Comparison of ENCODE assay signal across 18 cellular contexts in the genomic region with DNA sequence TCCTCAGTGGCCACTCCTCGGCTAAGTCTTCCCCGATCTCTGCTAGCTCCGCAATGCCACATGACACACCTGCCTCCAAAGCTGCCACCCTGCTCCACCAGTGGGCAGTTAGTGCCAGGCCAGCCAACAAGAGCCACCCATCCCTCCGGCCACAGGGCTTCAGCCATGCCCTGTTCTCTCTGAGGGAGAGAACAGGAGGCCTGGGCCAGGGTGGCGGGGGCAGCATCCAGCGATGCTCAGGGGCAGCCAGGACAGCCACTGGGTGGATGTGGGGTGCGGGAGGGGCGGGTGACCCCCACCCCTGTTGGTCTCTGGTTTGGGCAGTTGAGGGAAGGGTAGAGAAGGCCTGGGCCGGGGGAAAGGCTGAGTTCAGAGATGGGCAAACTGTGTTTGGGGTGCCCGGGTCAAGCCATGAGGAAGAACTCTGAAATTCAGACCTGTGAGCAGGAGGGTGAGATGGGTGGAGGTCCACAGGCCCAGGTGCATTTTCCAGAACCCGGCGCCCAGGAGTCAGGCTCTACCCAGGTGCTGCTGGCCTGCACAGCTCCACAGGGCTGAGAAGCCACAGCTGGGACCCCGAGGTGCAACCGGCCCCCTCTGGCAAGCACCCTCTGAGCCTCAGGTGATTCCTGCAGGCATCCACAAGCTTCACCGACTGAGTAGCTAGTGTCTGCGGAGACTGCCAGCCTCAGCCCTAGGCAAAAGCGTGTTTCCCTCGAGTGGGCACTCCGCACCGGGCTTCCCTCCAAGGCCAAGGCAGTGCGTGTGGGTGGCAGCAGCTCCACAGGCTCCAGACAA.
"Had no signal": no experiment of that assay in that cellular context is flagged by ENCODE, and none has a peak within 500 bp of the region (broad histone marks: within the 10 kb centered on the region; RNA-seq: fewer than 3 reads in every experiment).

No MANE protein-coding gene starts in this region.

- H3K36me3 Mint-ChIP-seq: natural killer cell had no signal

- ATAC-seq: left lobe of liver, mucosa of descending colon, natural killer cell, psoas muscle had no signal

- DNase-seq: dorsolateral prefrontal cortex; effector CD8-positive, alpha-beta T cell; foreskin melanocyte; head of caudate nucleus; hippocampal formation; mammary epithelial cell; mucosa of descending colon; natural killer cell; retina; sigmoid colon; stimulated activated naive CD4-positive, alpha-beta T cell treated with Interleukin-2 at 50 U/mL for 16 hours; tibial artery had no signal

- H3K27ac Mint-ChIP-seq: natural killer cell had no signal

- H3K27ac ChIP-seq: coronary artery, dorsolateral prefrontal cortex, psoas muscle, sigmoid colon, skin epidermis, tibial artery, upper lobe of left lung, vagina had no signal

- H3K4me3 Mint-ChIP-seq: natural killer cell had no signal

- H3K4me3 ChIP-seq: coronary artery, dorsolateral prefrontal cortex, mucosa of descending colon, psoas muscle, sigmoid colon, skin epidermis, tibial artery, upper lobe of left lung, vagina had no signal

- H3K36me3 ChIP-seq: upper lobe of left lung had no signal

- H3K27me3 ChIP-seq: dorsolateral prefrontal cortex, sigmoid colon, tibial artery, upper lobe of left lung, vagina had no signal

- H3K9me3 Mint-ChIP-seq: natural killer cell had no signal

- H3K4me1 Mint-ChIP-seq: natural killer cell had no signal

- H3K4me1 ChIP-seq: psoas muscle, tibial artery, upper lobe of left lung, vagina had no signal
